ENCODE assay signal across 8 cellular contexts in genomic region chr3:130539005-130539404, GRCh38. TPM values are rescaled to one million over a fixed set of nuclear protein-coding genes. Genes with fewer than 3 reads are reported as not detected.
DNase-seq lines count a peak whose midpoint lies in the region; ATAC-seq, FAIRE-seq and TF ChIP-seq lines count a peak whose summit lies in the region.

No MANE protein-coding gene starts in this region.

- no peaks in the 10 kb centered on the region for H3K9me3 Mint-ChIP-seq in activated CD4-positive, alpha-beta memory T cell treated with anti-CD3 and anti-CD28 coated beads, Interleukin-2, amount 10 ng/mL, durations not matched to agents 7 days and 5 days
- no peaks in the 10 kb centered on the region for H3K9me3 Mint-ChIP-seq in glutamatergic neuron (ENCODE audit: unreplicated experiment)

- no peak overlapping the region for H3K27ac Mint-ChIP-seq in activated CD4-positive, alpha-beta memory T cell treated with anti-CD3 and anti-CD28 coated beads, Interleukin-2, amount 10 ng/mL, durations not matched to agents 7 days and 5 days
- no peak overlapping the region for H3K27ac Mint-ChIP-seq in glutamatergic neuron (ENCODE audit: unreplicated experiment)

- CTCF ChIA-PET in activated CD4-positive, alpha-beta memory T cell treated with anti-CD3 and anti-CD28 coated beads, Interleukin-2, amount 10 ng/mL, durations not matched to agents 7 days and 5 days (lab: Charles Lee), result interaction anchor here (1.3 to 1.8 kb wide), 3 partner anchors 11 to 263 kb away, joined by 3 to 5 read pairs (median 4); no protein-coding TSS in a partner anchor

- no peak for DNase-seq in D721Med (ENCODE audit: insufficient read length, low spot score)
- DNase-seq in NCI-H1930 (lab: John Stamatoyannopoulos, UW), result peak; percentile 2 to 18
- DNase-seq in activated CD4-positive, alpha-beta memory T cell treated with anti-CD3 and anti-CD28 coated beads, Interleukin-2, amount 10 ng/mL, durations not matched to agents 7 days and 5 days, result peak; percentile 33
- peak; percentile 70 for DNase-seq in glutamatergic neuron
- DNase-seq in stimulated activated CD4-positive, alpha-beta T cell treated with anti-CD3 and anti-CD28 coated beads, Interleukin-15, amount 100 ng/mL, for 48 hours (ENCODE audit: low read depth in 2 of 2), result peak; percentile 4 to 8

- peak; percentile 68 for TF ChIP-seq CTCF in D721Med (IDR thresholded peaks at IDR 0.05; ENCODE audit: insufficient read depth, missing control alignments)
- TF ChIP-seq CTCF in glutamatergic neuron (IDR thresholded peaks at IDR 0.05; ENCODE audit: partially characterized antibody, unreplicated experiment), result peak; percentile 88

- H3K4me3 Mint-ChIP-seq in activated CD4-positive, alpha-beta memory T cell treated with anti-CD3 and anti-CD28 coated beads, Interleukin-2, amount 10 ng/mL, durations not matched to agents 7 days and 5 days, result no peak overlapping the region
- H3K4me3 Mint-ChIP-seq in glutamatergic neuron (ENCODE audit: unreplicated experiment), result no peak overlapping the region

- H3K27me3 Mint-ChIP-seq in activated CD4-positive, alpha-beta memory T cell treated with anti-CD3 and anti-CD28 coated beads, Interleukin-2, amount 10 ng/mL, durations not matched to agents 7 days and 5 days, result peaks cover 6% of the 10 kb centered on the region
- no peaks in the 10 kb centered on the region for H3K27me3 Mint-ChIP-seq in glutamatergic neuron (ENCODE audit: unreplicated experiment)

- no peak for FAIRE-seq in D721Med (lab: Jason Lieb, UNC)

- POLR2A ChIA-PET in activated CD4-positive, alpha-beta memory T cell treated with anti-CD3 and anti-CD28 coated beads, Interleukin-2, amount 10 ng/mL, durations not matched to agents 7 days and 5 days (lab: Charles Lee), result no interaction called here

- no peaks in the 10 kb centered on the region for H3K36me3 Mint-ChIP-seq in activated CD4-positive, alpha-beta memory T cell treated with anti-CD3 and anti-CD28 coated beads, Interleukin-2, amount 10 ng/mL, durations not matched to agents 7 days and 5 days (ENCODE audit: low read depth)
- no peaks in the 10 kb centered on the region for H3K36me3 Mint-ChIP-seq in glutamatergic neuron (ENCODE audit: unreplicated experiment)

- ATAC-seq in GM21360 (IDR thresholded peaks at IDR 0.05; ENCODE audit: unreplicated experiment) (peak; percentile 57), GM21390 (IDR thresholded peaks at IDR 0.05; ENCODE audit: unreplicated experiment) (no peak), HG03039 (IDR thresholded peaks at IDR 0.05; ENCODE audit: unreplicated experiment) (no peak)

- H3K4me1 Mint-ChIP-seq in activated CD4-positive, alpha-beta memory T cell treated with anti-CD3 and anti-CD28 coated beads, Interleukin-2, amount 10 ng/mL, durations not matched to agents 7 days and 5 days, result no peaks in the 10 kb centered on the region
- H3K4me1 Mint-ChIP-seq in glutamatergic neuron (ENCODE audit: low read depth, unreplicated experiment), result no peaks in the 10 kb centered on the region

RNA-seq across cellular contexts. Expression of gene COL6A6, which starts 22.0 kb away (rescaled TPM):
- not detected for total RNA-seq in activated CD4-positive, alpha-beta memory T cell treated with anti-CD3 and anti-CD28 coated beads, Interleukin-2, amount 10 ng/mL, durations not matched to agents 7 days and 5 days
- 0.25 TPM for total RNA-seq in glutamatergic neuron (ENCODE audit: unreplicated experiment)
